In the genomic region with DNA sequence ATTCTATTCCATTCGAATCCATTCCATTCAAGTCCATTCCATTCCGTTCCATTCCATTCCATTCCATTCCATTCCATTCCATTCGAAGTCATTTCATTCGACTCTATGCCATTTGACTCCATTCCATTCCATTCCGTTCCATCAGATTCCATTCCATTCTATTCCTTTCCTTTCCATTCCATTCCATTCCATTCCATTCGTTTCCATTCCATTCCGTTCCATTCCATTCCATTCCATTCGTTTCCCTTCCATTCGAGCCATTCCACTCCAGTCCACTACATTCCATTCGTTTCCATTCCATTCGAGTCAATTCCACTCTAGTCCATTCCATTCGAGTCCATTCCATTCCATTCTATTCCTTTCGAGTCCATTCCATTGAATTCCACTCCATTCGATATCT, we compare ENCODE assay signal across 3 cellular contexts.
TF ChIP-seq lines count a peak whose summit lies in the region.
"Not testable (repeated sequence)": the region's sequence is repeated elsewhere in the genome, so short reads cannot be mapped to it uniquely, and the experiment has no call there.

No MANE protein-coding gene starts in this region.

TF ChIP-seq in HEK293, 187 proteins besides CTCF, POLR2A, EP300 and RAD21:
- TF ChIP-seq ZNF530 (tag by site-specific recombination; IDR thresholded peaks at IDR 0.05; ENCODE audit: low read depth) = peak; percentile 72; the same call in 1 of the 2 replicates

TF ChIP-seq in K562, 482 proteins besides CTCF, POLR2A, EP300 and RAD21:
- TF ChIP-seq, protein P1, sequence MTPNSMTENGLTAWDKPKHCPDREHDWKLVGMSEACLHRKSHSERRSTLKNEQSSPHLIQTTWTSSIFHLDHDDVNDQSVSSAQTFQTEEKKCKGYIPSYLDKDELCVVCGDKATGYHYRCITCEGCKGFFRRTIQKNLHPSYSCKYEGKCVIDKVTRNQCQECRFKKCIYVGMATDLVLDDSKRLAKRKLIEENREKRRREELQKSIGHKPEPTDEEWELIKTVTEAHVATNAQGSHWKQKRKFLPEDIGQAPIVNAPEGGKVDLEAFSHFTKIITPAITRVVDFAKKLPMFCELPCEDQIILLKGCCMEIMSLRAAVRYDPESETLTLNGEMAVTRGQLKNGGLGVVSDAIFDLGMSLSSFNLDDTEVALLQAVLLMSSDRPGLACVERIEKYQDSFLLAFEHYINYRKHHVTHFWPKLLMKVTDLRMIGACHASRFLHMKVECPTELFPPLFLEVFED (CRISPR knock-in tag; conservative IDR thresholded peaks at IDR 0.05) = 0 out of 2 replicates have a peak, but pooled peaks have one; percentile 27

TF ChIP-seq in HepG2, 621 proteins besides CTCF, POLR2A, EP300 and RAD21:
- TF ChIP-seq, protein P2, sequence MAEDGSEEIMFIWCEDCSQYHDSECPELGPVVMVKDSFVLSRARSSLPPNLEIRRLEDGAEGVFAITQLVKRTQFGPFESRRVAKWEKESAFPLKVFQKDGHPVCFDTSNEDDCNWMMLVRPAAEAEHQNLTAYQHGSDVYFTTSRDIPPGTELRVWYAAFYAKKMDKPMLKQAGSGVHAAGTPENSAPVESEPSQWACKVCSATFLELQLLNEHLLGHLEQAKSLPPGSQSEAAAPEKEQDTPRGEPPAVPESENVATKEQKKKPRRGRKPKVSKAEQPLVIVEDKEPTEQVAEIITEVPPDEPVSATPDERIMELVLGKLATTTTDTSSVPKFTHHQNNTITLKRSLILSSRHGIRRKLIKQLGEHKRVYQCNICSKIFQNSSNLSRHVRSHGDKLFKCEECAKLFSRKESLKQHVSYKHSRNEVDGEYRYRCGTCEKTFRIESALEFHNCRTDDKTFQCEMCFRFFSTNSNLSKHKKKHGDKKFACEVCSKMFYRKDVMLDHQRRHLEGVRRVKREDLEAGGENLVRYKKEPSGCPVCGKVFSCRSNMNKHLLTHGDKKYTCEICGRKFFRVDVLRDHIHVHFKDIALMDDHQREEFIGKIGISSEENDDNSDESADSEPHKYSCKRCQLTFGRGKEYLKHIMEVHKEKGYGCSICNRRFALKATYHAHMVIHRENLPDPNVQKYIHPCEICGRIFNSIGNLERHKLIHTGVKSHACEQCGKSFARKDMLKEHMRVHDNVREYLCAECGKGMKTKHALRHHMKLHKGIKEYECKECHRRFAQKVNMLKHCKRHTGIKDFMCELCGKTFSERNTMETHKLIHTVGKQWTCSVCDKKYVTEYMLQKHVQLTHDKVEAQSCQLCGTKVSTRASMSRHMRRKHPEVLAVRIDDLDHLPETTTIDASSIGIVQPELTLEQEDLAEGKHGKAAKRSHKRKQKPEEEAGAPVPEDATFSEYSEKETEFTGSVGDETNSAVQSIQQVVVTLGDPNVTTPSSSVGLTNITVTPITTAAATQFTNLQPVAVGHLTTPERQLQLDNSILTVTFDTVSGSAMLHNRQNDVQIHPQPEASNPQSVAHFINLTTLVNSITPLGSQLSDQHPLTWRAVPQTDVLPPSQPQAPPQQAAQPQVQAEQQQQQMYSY (CRISPR knock-in tag; IDR thresholded peaks at IDR 0.05) = peak; percentile 29
- TF ChIP-seq ATM (IDR thresholded peaks at IDR 0.05; ENCODE audit: borderline replicate concordance) = peak; percentile 35; the same call in 1 of the 2 replicates
- 0 out of 2 replicates have a peak, but pooled peaks have one; percentile 6 for TF ChIP-seq SOX6 (IDR thresholded peaks at IDR 0.05)
- TF ChIP-seq SOX6 (CRISPR knock-in tag; IDR thresholded peaks at IDR 0.05) = not testable (repeated sequence)
- TF ChIP-seq, protein P3, sequence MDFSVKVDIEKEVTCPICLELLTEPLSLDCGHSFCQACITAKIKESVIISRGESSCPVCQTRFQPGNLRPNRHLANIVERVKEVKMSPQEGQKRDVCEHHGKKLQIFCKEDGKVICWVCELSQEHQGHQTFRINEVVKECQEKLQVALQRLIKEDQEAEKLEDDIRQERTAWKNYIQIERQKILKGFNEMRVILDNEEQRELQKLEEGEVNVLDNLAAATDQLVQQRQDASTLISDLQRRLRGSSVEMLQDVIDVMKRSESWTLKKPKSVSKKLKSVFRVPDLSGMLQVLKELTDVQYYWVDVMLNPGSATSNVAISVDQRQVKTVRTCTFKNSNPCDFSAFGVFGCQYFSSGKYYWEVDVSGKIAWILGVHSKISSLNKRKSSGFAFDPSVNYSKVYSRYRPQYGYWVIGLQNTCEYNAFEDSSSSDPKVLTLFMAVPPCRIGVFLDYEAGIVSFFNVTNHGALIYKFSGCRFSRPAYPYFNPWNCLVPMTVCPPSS (IDR thresholded peaks at IDR 0.05) = 0 out of 2 replicates have a peak, but pooled peaks have one; percentile 30
- TF ChIP-seq, protein P4, sequence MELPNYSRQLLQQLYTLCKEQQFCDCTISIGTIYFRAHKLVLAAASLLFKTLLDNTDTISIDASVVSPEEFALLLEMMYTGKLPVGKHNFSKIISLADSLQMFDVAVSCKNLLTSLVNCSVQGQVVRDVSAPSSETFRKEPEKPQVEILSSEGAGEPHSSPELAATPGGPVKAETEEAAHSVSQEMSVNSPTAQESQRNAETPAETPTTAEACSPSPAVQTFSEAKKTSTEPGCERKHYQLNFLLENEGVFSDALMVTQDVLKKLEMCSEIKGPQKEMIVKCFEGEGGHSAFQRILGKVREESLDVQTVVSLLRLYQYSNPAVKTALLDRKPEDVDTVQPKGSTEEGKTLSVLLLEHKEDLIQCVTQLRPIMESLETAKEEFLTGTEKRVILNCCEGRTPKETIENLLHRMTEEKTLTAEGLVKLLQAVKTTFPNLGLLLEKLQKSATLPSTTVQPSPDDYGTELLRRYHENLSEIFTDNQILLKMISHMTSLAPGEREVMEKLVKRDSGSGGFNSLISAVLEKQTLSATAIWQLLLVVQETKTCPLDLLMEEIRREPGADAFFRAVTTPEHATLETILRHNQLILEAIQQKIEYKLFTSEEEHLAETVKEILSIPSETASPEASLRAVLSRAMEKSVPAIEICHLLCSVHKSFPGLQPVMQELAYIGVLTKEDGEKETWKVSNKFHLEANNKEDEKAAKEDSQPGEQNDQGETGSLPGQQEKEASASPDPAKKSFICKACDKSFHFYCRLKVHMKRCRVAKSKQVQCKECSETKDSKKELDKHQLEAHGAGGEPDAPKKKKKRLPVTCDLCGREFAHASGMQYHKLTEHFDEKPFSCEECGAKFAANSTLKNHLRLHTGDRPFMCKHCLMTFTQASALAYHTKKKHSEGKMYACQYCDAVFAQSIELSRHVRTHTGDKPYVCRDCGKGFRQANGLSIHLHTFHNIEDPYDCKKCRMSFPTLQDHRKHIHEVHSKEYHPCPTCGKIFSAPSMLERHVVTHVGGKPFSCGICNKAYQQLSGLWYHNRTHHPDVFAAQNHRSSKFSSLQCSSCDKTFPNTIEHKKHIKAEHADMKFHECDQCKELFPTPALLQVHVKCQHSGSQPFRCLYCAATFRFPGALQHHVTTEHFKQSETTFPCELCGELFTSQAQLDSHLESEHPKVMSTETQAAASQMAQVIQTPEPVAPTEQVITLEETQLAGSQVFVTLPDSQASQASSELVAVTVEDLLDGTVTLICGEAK (IDR thresholded peaks at IDR 0.05) = peak; percentile 12; the same call in 1 of the 2 replicates
- TF ChIP-seq, protein P4 (CRISPR knock-in tag; IDR thresholded peaks at IDR 0.05) = not testable (repeated sequence)
- peak; percentile 69 for TF ChIP-seq PHB2 (IDR thresholded peaks at IDR 0.05; ENCODE audit: partially characterized antibody)
- 0 out of 2 replicates have a peak, but pooled peaks have one; percentile 8 for TF ChIP-seq JUNB (CRISPR knock-in tag; IDR thresholded peaks at IDR 0.05; ENCODE audit: borderline replicate concordance)
- peak; percentile 90; the same call in 1 of the 2 replicates for TF ChIP-seq FLYWCH1 (CRISPR knock-in tag; IDR thresholded peaks at IDR 0.05)
- 0 out of 2 replicates have a peak, but pooled peaks have one; percentile 23 for TF ChIP-seq NBN (conservative IDR thresholded peaks at IDR 0.05)
